In the genomic region with DNA sequence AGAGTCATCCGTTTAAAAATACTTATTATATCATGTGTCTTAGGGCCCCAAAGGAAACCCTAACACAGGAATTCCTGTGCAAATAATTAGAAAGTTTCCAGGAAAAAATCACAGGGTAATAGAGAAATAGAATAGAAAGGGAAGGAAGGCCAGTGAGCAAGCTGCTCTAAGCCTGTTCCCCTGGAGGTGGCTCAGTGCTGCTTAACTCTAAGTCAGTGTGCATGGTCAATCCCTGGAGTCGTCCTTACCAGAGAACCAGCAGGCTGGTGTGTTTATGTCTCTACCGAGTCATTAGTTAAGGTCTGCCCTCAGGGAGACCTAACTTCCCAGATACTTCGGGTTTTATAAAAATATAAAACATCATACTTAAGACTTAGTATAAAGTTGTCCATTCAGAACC, we compare ENCODE assay signal across 10 cellular contexts. TPM values are rescaled to one million over a fixed set of nuclear protein-coding genes. Genes with fewer than 3 reads are reported as not detected.
DNase-seq lines count a peak whose midpoint lies in the region; ATAC-seq and TF ChIP-seq lines count a peak whose summit lies in the region.
"Had no signal": no experiment of that assay in that cellular context is flagged by ENCODE, and none has a peak within 500 bp of the region (broad histone marks: within the 10 kb centered on the region; RNA-seq: fewer than 3 reads in every experiment).

No MANE protein-coding gene starts in this region.

- H3K4me3 ChIP-seq in BLaER1 = no peak overlapping the region
- H3K4me3 ChIP-seq in sigmoid colon = peak overlapping the region in 2 of 4 donors; percentile 7 to 9

- 46 to 50% methylated on average over 4 of the region's 4 CpGs for WGBS in sigmoid colon, 2 donors

- H3K27ac ChIP-seq in BLaER1 (no peak overlapping the region), sigmoid colon (peak overlapping the region in 2 of 4 donors; percentile 12 to 84)

- H3K4me2 ChIP-seq in BLaER1 = peak overlapping the region; percentile 39

- TF ChIP-seq CTCF in mesothelial cell of epicardium (IDR thresholded peaks at IDR 0.05; ENCODE audit: unreplicated experiment) (no peak), sigmoid colon (IDR thresholded peaks at IDR 0.05) (no peak)

- H3K9ac ChIP-seq in BLaER1 = no peak overlapping the region

- intact Hi-C loops in sigmoid colon (cut with DNase I) = no loop called here

- H3K4me1 Mint-ChIP-seq in mesothelial cell of epicardium = peaks cover 22% of the 10 kb centered on the region
- peaks cover 11% of the 10 kb centered on the region for H3K4me1 Mint-ChIP-seq in stimulated activated naive CD8-positive, alpha-beta T cell treated with anti-CD3 and anti-CD28 coated beads, Interleukin-15, amount 100 ng/mL, for 72 hours
- peaks cover 17% of the 10 kb centered on the region for H3K4me1 Mint-ChIP-seq in activated naive CD8-positive, alpha-beta T cell treated with anti-CD3 and anti-CD28 coated beads, Interleukin-2, amount 50 U/mL, for 24 hours

- DNase-seq in LHCN-M2 (ENCODE audit: low read depth) = peak; percentile 76
- peak; percentile 76 for DNase-seq in dermis blood vessel endothelial cell
- no peak for DNase-seq in mesothelial cell of epicardium (ENCODE audit: low spot score in 2 of 2, unreplicated experiment in 2 of 2)
- DNase-seq in HuH-7 (ENCODE audit: low spot score) = no peak
- DNase-seq in sigmoid colon = no peak
- DNase-seq in stimulated activated naive CD8-positive, alpha-beta T cell treated with anti-CD3 and anti-CD28 coated beads, Interleukin-15, amount 100 ng/mL, for 72 hours = no peak
- no peak for DNase-seq in activated naive CD8-positive, alpha-beta T cell treated with anti-CD3 and anti-CD28 coated beads, Interleukin-2, amount 50 U/mL, for 24 hours
- DNase-seq: activated naive CD4-positive, alpha-beta T cell; KG1 had no signal

- TF ChIP-seq POLR2A in sigmoid colon (IDR thresholded peaks at IDR 0.05) = no peak

- peak overlapping the region; percentile 97 for H3K4me3 Mint-ChIP-seq in mesothelial cell of epicardium
- H3K4me3 Mint-ChIP-seq in stimulated activated naive CD8-positive, alpha-beta T cell treated with anti-CD3 and anti-CD28 coated beads, Interleukin-15, amount 100 ng/mL, for 72 hours = no peak overlapping the region
- H3K4me3 Mint-ChIP-seq in activated naive CD8-positive, alpha-beta T cell treated with anti-CD3 and anti-CD28 coated beads, Interleukin-2, amount 50 U/mL, for 24 hours = no peak overlapping the region

- peaks cover 14% of the 10 kb centered on the region for H3K36me3 Mint-ChIP-seq in mesothelial cell of epicardium
- H3K36me3 Mint-ChIP-seq in activated naive CD8-positive, alpha-beta T cell treated with anti-CD3 and anti-CD28 coated beads, Interleukin-2, amount 50 U/mL, for 24 hours (ENCODE audit: low read depth) = no peaks in the 10 kb centered on the region

- H3K9me3 Mint-ChIP-seq in mesothelial cell of epicardium = peaks cover 3% of the 10 kb centered on the region
- H3K9me3 Mint-ChIP-seq in stimulated activated naive CD8-positive, alpha-beta T cell treated with anti-CD3 and anti-CD28 coated beads, Interleukin-15, amount 100 ng/mL, for 72 hours = no peaks in the 10 kb centered on the region
- no peaks in the 10 kb centered on the region for H3K9me3 Mint-ChIP-seq in activated naive CD8-positive, alpha-beta T cell treated with anti-CD3 and anti-CD28 coated beads, Interleukin-2, amount 50 U/mL, for 24 hours

- no peak for TF ChIP-seq EP300 in sigmoid colon (IDR thresholded peaks at IDR 0.05)

- H3K9me3 ChIP-seq in BLaER1 (peaks cover under 1% of the 10 kb centered on the region; the same call in 1 of the 2 replicates), sigmoid colon (no peaks in the 10 kb centered on the region)

- no peaks in the 10 kb centered on the region for H3K27me3 Mint-ChIP-seq in mesothelial cell of epicardium (ENCODE audit: low read depth)
- H3K27me3 Mint-ChIP-seq in stimulated activated naive CD8-positive, alpha-beta T cell treated with anti-CD3 and anti-CD28 coated beads, Interleukin-15, amount 100 ng/mL, for 72 hours = no peaks in the 10 kb centered on the region
- H3K27me3 Mint-ChIP-seq in activated naive CD8-positive, alpha-beta T cell treated with anti-CD3 and anti-CD28 coated beads, Interleukin-2, amount 50 U/mL, for 24 hours = no peaks in the 10 kb centered on the region

- peak overlapping the region; percentile 53 for H3K27ac Mint-ChIP-seq in mesothelial cell of epicardium
- no peak overlapping the region for H3K27ac Mint-ChIP-seq in stimulated activated naive CD8-positive, alpha-beta T cell treated with anti-CD3 and anti-CD28 coated beads, Interleukin-15, amount 100 ng/mL, for 72 hours
- H3K27ac Mint-ChIP-seq in activated naive CD8-positive, alpha-beta T cell treated with anti-CD3 and anti-CD28 coated beads, Interleukin-2, amount 50 U/mL, for 24 hours = no peak overlapping the region

- H3K27me3 ChIP-seq in BLaER1 (no peaks in the 10 kb centered on the region), sigmoid colon (no peaks in the 10 kb centered on the region)

- no peak for ATAC-seq in stimulated activated naive CD8-positive, alpha-beta T cell treated with anti-CD3 and anti-CD28 coated beads, Interleukin-15, amount 100 ng/mL, for 72 hours
- ATAC-seq in activated naive CD8-positive, alpha-beta T cell treated with anti-CD3 and anti-CD28 coated beads, Interleukin-2, amount 50 U/mL, for 24 hours = no peak

- peaks cover 18% of the 10 kb centered on the region for H3K4me1 ChIP-seq in BLaER1
- peaks cover 0 to 22% (median 10%) of the 10 kb centered on the region in 4 donors for H3K4me1 ChIP-seq in sigmoid colon

- H4K20me1 ChIP-seq in BLaER1 = no peaks in the 10 kb centered on the region

- peaks cover 25% of the 10 kb centered on the region for H3K36me3 ChIP-seq in BLaER1
- peaks cover 0 to 26% (median 2%) of the 10 kb centered on the region in 4 donors for H3K36me3 ChIP-seq in sigmoid colon

RNA-seq across cellular contexts. Expression of gene MCF2L2, which starts 21.0 kb away (rescaled TPM):
- total RNA-seq in LHCN-M2 (2014; rRNA removed) (0.13 and 0.23 TPM in 2 replicates), dermis blood vessel endothelial cell (0.34 and 0.84 TPM in 2 replicates), mesothelial cell of epicardium (2.0 to 3.4 TPM (median 3.1 TPM) in 3 replicates), sigmoid colon (1 to 10 TPM in 3 of 4 donors, under 1 TPM in 1; 0.99 to 5.0 (median 4.4) TPM)
- 0.41 TPM for polyA plus RNA-seq in LHCN-M2 (2012)
- 1 to 10 TPM in 2 of 3 donors, not detected in 1; 2.4 to 3.9 TPM for polyA plus RNA-seq in sigmoid colon

Comparison
In these comparisons a context has a peak if more than half of its experiments do, and no peak if none do; other contexts are left out.
1. DNase-seq: peak in LHCN-M2 (single experiment) and dermis blood vessel endothelial cell (single experiment); none in mesothelial cell of epicardium (0 of 2), HuH-7 (single experiment), sigmoid colon (single experiment), stimulated activated naive CD8-positive, alpha-beta T cell treated with anti-CD3 and anti-CD28 coated beads, Interleukin-15, amount 100 ng/mL, for 72 hours (0 of 2) and activated naive CD8-positive, alpha-beta T cell treated with anti-CD3 and anti-CD28 coated beads, Interleukin-2, amount 50 U/mL, for 24 hours (single experiment).